Comparison of ENCODE assay signal across 9 cellular contexts in genomic region chr19:40165362-40165937, GRCh38. TPM values are rescaled to one million over a fixed set of nuclear protein-coding genes. Genes with fewer than 3 reads are reported as not detected.
DNase-seq lines count a peak whose midpoint lies in the region; ATAC-seq and TF ChIP-seq lines count a peak whose summit lies in the region.
"Had no signal": no experiment of that assay in that cellular context is flagged by ENCODE, and none has a peak within 500 bp of the region (broad histone marks: within the 10 kb centered on the region; RNA-seq: fewer than 3 reads in every experiment).

No MANE protein-coding gene starts in this region.

- TF ChIP-seq CTCF in foreskin keratinocyte (conservative IDR thresholded peaks at IDR 0.05) = peak; percentile 71
- TF ChIP-seq CTCF in psoas muscle (IDR thresholded peaks at IDR 0.05) = no peak

- 8 to 10% (median 9%) methylated on average over 10 of the region's 10 CpGs for WGBS in psoas muscle, 3 donors

- H3K27ac ChIP-seq in foreskin keratinocyte = no peak overlapping the region
- H3K27ac ChIP-seq in psoas muscle = no peak overlapping the region
- H3K27ac ChIP-seq: ovary had no signal

- no peaks in the 10 kb centered on the region for H3K9me3 ChIP-seq in psoas muscle
- H3K9me3 ChIP-seq: ovary had no signal

- DNase-seq in SKM-1 treated with dmso at 0.1 percent for 144 hours (lab: John Stamatoyannopoulos, UW; ENCODE audit: unreplicated experiment) (peak; percentile 26), SKM-1 (lab: John Stamatoyannopoulos, UW; ENCODE audit: unreplicated experiment) (no peak), NOMO-1 (lab: John Stamatoyannopoulos, UW; ENCODE audit: unreplicated experiment in 2 of 2) (peak; percentile 28 to 44), foreskin keratinocyte (no peak), psoas muscle (peak; percentile 42 to 64), mesenteric fat pad (ENCODE audit: low spot score) (no peak)
- DNase-seq in activated T-cell treated with anti-CD3 and anti-CD28 coated beads, Interleukin-2, amount 50 U/mL, for 1 hour = peak; percentile 66

- no peaks in the 10 kb centered on the region for H3K27me3 ChIP-seq in foreskin keratinocyte
- peaks cover 0 to 33% (median 0%) of the 10 kb centered on the region in 3 donors for H3K27me3 ChIP-seq in psoas muscle (ENCODE audit: insufficient read depth in 3 of 3, low read length in 2 of 3)
- H3K27me3 ChIP-seq: ovary had no signal

- no peak for ATAC-seq in foreskin keratinocyte
- no peak for ATAC-seq in psoas muscle
- ATAC-seq in GM18519 (IDR thresholded peaks at IDR 0.05; ENCODE audit: low FRiP score, unreplicated experiment) = no peak

- intact Hi-C loops in psoas muscle (cut with DNase I) = no loop called here

- no peaks in the 10 kb centered on the region for H3K36me3 ChIP-seq in psoas muscle (ENCODE audit: insufficient read depth in 1 of 2, low read depth in 1 of 2)
- H3K36me3 ChIP-seq: ovary had no signal

- H3K4me1 ChIP-seq in foreskin keratinocyte (no peaks in the 10 kb centered on the region), psoas muscle (no peaks in the 10 kb centered on the region)

- no peak overlapping the region for H3K4me3 ChIP-seq in psoas muscle
- H3K4me3 ChIP-seq: ovary had no signal

RNA-seq across cellular contexts. Expression of gene MAP3K10, which starts 25.8 kb away (rescaled TPM):
- total RNA-seq in foreskin keratinocyte = 8.7 and 9.2 TPM in 2 replicates
- 8.1 and 9.7 TPM in 2 replicates for polyA plus RNA-seq in foreskin keratinocyte
- 10 to 100 TPM; 18.6 to 22.2 (median 19.5) TPM for total RNA-seq in psoas muscle
- 10 to 100 TPM; 10.7 to 35.1 (median 16.0) TPM for polyA plus RNA-seq in psoas muscle
- 18.0 TPM for total RNA-seq in mesenteric fat pad

RNA-seq across cellular contexts. Expression of gene TTC9B, which starts 52.7 kb away (rescaled TPM):
- total RNA-seq in foreskin keratinocyte = not detected in 2 replicates
- polyA plus RNA-seq in foreskin keratinocyte = not detected in 2 replicates
- total RNA-seq in psoas muscle = not detected
- under 1 TPM in 1 of 3 donors, not detected in 2; 0.06 TPM for polyA plus RNA-seq in psoas muscle
- not detected for total RNA-seq in mesenteric fat pad
- total RNA-seq: ovary had no signal
- polyA plus RNA-seq: ovary had no signal

Comparison
In these comparisons a context has a peak if more than half of its experiments do, and no peak if none do; other contexts are left out.
1. DNase-seq: peak in SKM-1 treated with dmso at 0.1 percent for 144 hours (single experiment), NOMO-1 (2 of 2), activated T-cell treated with anti-CD3 and anti-CD28 coated beads, Interleukin-2, amount 50 U/mL, for 1 hour (single experiment) and psoas muscle (2 of 2); none in SKM-1 (single experiment), foreskin keratinocyte (0 of 2) and mesenteric fat pad (single experiment).